ENCODE assay signal across 33 cellular contexts in the genomic region with DNA sequence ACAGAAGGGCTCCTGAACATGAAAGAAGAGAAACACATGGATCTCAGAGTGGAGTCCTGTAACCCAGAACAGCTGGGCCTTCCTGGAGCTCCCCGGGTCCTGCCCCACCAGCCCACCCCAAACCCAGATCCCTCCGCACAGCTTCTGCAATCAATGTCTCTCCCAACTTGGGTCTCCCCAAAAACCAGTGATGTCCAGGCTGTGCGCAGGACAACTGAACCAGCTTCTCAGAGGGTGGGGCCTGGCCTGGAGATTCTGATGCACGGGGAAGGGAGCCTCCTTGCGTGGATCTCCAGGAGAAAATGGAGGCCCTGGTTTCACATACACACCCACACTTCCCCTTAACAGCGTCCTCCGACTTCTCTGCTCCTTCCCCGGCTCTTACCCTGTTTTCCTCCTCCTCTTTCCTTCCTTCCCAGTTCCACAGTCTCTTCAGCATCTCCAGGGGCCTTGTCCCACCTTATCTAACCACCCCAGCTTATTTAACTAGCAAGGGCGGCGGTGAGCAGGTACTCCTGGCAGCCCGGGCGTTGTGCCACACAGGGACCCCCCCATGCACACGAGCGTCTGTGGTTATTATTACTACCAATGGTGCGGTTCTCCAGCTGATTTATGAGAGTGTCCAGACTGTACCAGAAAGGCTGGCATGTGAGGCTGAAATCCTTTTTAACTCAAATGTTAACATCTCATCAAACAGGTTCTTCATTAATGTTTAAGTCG. TPM values are rescaled to one million over a fixed set of nuclear protein-coding genes. Genes with fewer than 3 reads are reported as not detected.
"Had no signal": no experiment of that assay in that cellular context is flagged by ENCODE, and none has a peak within 500 bp of the region (broad histone marks: within the 10 kb centered on the region; RNA-seq: fewer than 3 reads in every experiment).

No MANE protein-coding gene starts in this region.

- H2AFZ ChIP-seq: parathyroid adenoma had no signal

- H3K9me3 Mint-ChIP-seq: dendritic cell treated with granulocyte-macrophage colony-stimulating factor and Interleukin-4, amounts not matched to agents 40 ng/mL and 50 ng/mL, for 4 days; endodermal cell; immature natural killer cell; natural killer cell; neural crest cell; stimulated activated effector memory CD8-positive, alpha-beta T cell treated with anti-CD3 and anti-CD28 coated beads, Interleukin-12 subunit alpha, Interleukin-12 subunit beta, amount 100 ng/mL, for 72 hours had no signal

- H3K27me3 ChIP-seq: colonic mucosa, right atrium auricular region, tibial nerve, upper lobe of left lung had no signal

- H3K4me1 Mint-ChIP-seq: endodermal cell; immature natural killer cell; natural killer cell; neural crest cell; stimulated activated effector memory CD8-positive, alpha-beta T cell treated with anti-CD3 and anti-CD28 coated beads, Interleukin-12 subunit alpha, Interleukin-12 subunit beta, amount 100 ng/mL, for 72 hours had no signal

- H3K9me3 ChIP-seq: colonic mucosa, gastroesophageal sphincter, heart right ventricle, left ventricle myocardium inferior, lower lobe of right lung, right atrium auricular region, thoracic aorta, tibial nerve, upper lobe of left lung had no signal

- DNase-seq: colonic mucosa; effector CD8-positive, alpha-beta T cell; endodermal cell; foreskin keratinocyte; glutamatergic neuron; heart right ventricle; hippocampal formation; immature natural killer cell; islet precursor cell; kidney glomerular epithelial cell; left colon; left ventricle myocardium inferior; lower lobe of right lung; natural killer cell; stimulated activated CD4-positive, alpha-beta T cell treated with anti-CD3 and anti-CD28 coated beads, Interleukin-2, amount 100 ng/mL, for 24 hours; stimulated activated CD4-positive, alpha-beta T cell treated with anti-CD3 and anti-CD28 coated beads, Interleukin-4, amount 100 ng/mL, for 24 hours; stimulated activated naive CD8-positive, alpha-beta T cell treated with anti-CD3 and anti-CD28 coated beads, Interleukin-15, Interleukin-2, amounts not matched to agents 100 U/mL and 50 U/mL, for 24 hours; upper lobe of left lung had no signal

- H3K27ac ChIP-seq: colonic mucosa, epithelial cell of prostate, foreskin keratinocyte, gastroesophageal sphincter, left ventricle myocardium inferior, lower lobe of right lung, parathyroid adenoma, right atrium auricular region, thoracic aorta, tibial nerve, upper lobe of left lung had no signal

- H3K9ac ChIP-seq: parathyroid adenoma had no signal

- H3K27ac Mint-ChIP-seq: dendritic cell treated with granulocyte-macrophage colony-stimulating factor and Interleukin-4, amounts not matched to agents 40 ng/mL and 50 ng/mL, for 4 days; endodermal cell; immature natural killer cell; natural killer cell; progenitor cell of endocrine pancreas; stimulated activated effector memory CD8-positive, alpha-beta T cell treated with anti-CD3 and anti-CD28 coated beads, Interleukin-12 subunit alpha, Interleukin-12 subunit beta, amount 100 ng/mL, for 72 hours had no signal

- H3K4me1 ChIP-seq: colonic mucosa, foreskin keratinocyte, gastroesophageal sphincter, left ventricle myocardium inferior, lower lobe of right lung, parathyroid adenoma, right atrium auricular region, tibial nerve, upper lobe of left lung had no signal

- H3K36me3 ChIP-seq: colonic mucosa, gastroesophageal sphincter, heart right ventricle, left ventricle myocardium inferior, lower lobe of right lung, right atrium auricular region, thoracic aorta, tibial nerve, upper lobe of left lung had no signal

- H3K4me3 ChIP-seq: colonic mucosa, gastroesophageal sphincter, heart right ventricle, left ventricle myocardium inferior, lower lobe of right lung, right atrium auricular region, thoracic aorta, tibial nerve, upper lobe of left lung had no signal

- H3K4me3 Mint-ChIP-seq: dendritic cell treated with granulocyte-macrophage colony-stimulating factor and Interleukin-4, amounts not matched to agents 40 ng/mL and 50 ng/mL, for 4 days; endodermal cell; immature natural killer cell; natural killer cell; neural crest cell; stimulated activated effector memory CD8-positive, alpha-beta T cell treated with anti-CD3 and anti-CD28 coated beads, Interleukin-12 subunit alpha, Interleukin-12 subunit beta, amount 100 ng/mL, for 72 hours had no signal

- H3K79me2 ChIP-seq: parathyroid adenoma had no signal

- ATAC-seq: esophagus mucosa; foreskin keratinocyte; gastroesophageal sphincter; left colon; lower lobe of right lung; natural killer cell; sciatic nerve; stimulated activated effector memory CD8-positive, alpha-beta T cell treated with anti-CD3 and anti-CD28 coated beads, Interleukin-12 subunit alpha, Interleukin-12 subunit beta, amount 100 ng/mL, for 72 hours; stimulated activated naive CD8-positive, alpha-beta T cell treated with anti-CD3 and anti-CD28 coated beads, Interleukin-15, Interleukin-2, amounts not matched to agents 100 U/mL and 50 U/mL, for 24 hours had no signal

- H3K36me3 Mint-ChIP-seq: immature natural killer cell; natural killer cell; stimulated activated effector memory CD8-positive, alpha-beta T cell treated with anti-CD3 and anti-CD28 coated beads, Interleukin-12 subunit alpha, Interleukin-12 subunit beta, amount 100 ng/mL, for 72 hours had no signal

RNA-seq across cellular contexts. Expression of a gene that starts 11.2 kb away (rescaled TPM):
- total RNA-seq: chondrocyte, neural crest cell had no signal

RNA-seq across cellular contexts. Expression of a gene that starts 34.0 kb away (rescaled TPM):
- total RNA-seq: chondrocyte, fibroblast of lung, foreskin keratinocyte, left ventricle myocardium inferior, osteoblast, right atrium auricular region, tibial nerve had no signal
- polyA plus RNA-seq: fibroblast of lung, foreskin keratinocyte, immature natural killer cell had no signal
